In genomic region chr3:105480771-105481170, GRCh38 we compare ENCODE assay signal across 18 cellular contexts.
"Had no signal": no experiment of that assay in that cellular context is flagged by ENCODE, and none has a peak within 500 bp of the region (broad histone marks: within the 10 kb centered on the region; RNA-seq: fewer than 3 reads in every experiment).

No MANE protein-coding gene starts in this region.

- H3K27ac ChIP-seq: colonic mucosa, epithelial cell of prostate, left ventricle myocardium inferior, prostate gland, thoracic aorta, vagina, VCaP had no signal

- H3K36me3 ChIP-seq: colonic mucosa, left ventricle myocardium inferior, prostate gland, thoracic aorta, vagina had no signal

- H3K27me3 ChIP-seq: colonic mucosa, vagina had no signal

- H3K4me3 ChIP-seq: colonic mucosa, left ventricle myocardium inferior, prostate gland, thoracic aorta, vagina had no signal

- H3K9me3 ChIP-seq: colonic mucosa, prostate gland, vagina had no signal

- H3K4me1 ChIP-seq: colonic mucosa, left ventricle myocardium inferior, prostate gland, vagina had no signal

- ATAC-seq: activated CD4-positive, CD25-positive, alpha-beta regulatory T cell treated with anti-CD3 and anti-CD28 coated beads, Interleukin-2, amount 50 U/mL, for 24 hours; activated T-cell treated with anti-CD3 and anti-CD28 coated beads, Interleukin-2, amount 50 U/mL, for 72 hours had no signal

- DNase-seq: activated CD4-positive, alpha-beta memory T cell treated with anti-CD3 and anti-CD28 coated beads, Interleukin-2, amount 10 ng/mL, durations not matched to agents 7 days and 5 days; activated CD4-positive, alpha-beta T cell treated with anti-CD3 and anti-CD28 coated beads, Interleukin-2, amount 10 ng/mL, durations not matched to agents 24 days and 14 days; activated effector memory CD4-positive, alpha-beta T cell treated with Interleukin-2 at 50 U/mL for 16 hours; activated naive CD4-positive, alpha-beta T cell treated with anti-CD3 and anti-CD28 coated beads for 36 hours; activated naive CD8-positive, alpha-beta T cell treated with anti-CD3 and anti-CD28 coated beads, Interleukin-2, amount 10 ng/mL, durations not matched to agents 7 days and 5 days; activated T-cell treated with anti-CD3 and anti-CD28 coated beads, Interleukin-2, amount 50 U/mL, for 72 hours; amniotic stem cell; colonic mucosa; left ventricle myocardium inferior; stimulated activated CD4-positive, alpha-beta T cell treated with anti-CD3 and anti-CD28 coated beads, Interleukin-4, amount 100 ng/mL, for 24 hours; stimulated activated naive CD4-positive, alpha-beta T cell treated with Interleukin-2 at 50 U/mL for 16 hours had no signal

- FAIRE-seq: bronchial epithelial cell had no signal
